In the genomic region with DNA sequence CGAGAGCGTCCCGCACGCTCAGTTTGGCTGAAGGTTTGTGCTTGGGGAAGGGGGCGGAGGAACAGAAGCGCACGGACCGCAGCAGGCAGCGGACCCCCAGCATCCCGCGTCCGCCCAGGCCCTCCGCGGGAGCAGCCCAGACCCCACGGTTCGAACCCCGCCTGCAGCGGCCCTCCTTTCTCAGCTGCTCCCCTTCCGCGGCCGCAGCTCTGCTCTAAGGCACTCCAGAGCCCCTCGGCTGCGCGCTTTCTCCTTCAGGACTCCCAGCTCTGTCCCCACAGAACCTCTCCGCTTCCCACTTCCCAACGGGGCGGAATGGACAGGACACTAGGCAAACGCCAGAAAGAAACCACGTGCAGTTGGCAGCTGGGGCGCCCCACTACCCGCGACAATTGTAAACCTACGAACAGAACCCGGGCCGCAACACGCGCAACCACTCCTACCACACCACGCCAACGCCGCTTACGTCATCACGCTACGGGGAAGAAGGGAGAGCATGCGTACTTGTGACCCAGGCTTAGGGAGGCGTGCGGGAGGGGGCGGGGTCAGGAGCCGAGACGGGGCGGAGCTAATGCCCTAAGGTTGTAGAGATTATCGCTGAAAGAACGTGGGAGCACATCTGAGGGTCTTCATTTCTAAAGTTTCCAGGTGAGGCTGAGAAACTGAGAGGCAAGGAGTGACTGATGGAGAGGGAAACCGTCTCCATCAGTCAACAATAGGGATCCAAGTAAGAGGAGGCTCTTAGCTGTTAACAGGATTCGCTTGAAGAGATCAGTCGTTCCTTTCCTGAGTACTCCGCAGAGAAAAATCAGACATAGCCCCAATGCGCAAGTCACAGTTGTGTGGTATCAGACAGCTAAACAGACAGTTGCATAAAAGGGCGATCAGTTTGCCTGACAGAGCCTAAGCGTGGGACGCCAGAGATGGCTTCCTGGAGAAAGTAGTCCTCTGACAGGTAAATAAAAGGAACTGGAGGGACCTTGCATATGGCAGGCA, we compare ENCODE assay signal across 8 cellular contexts. TPM values are rescaled to one million over a fixed set of nuclear protein-coding genes. Genes with fewer than 3 reads are reported as not detected.
A peak's percentile ranks its signal among the peaks of the same experiment; 100 is the strongest.
DNase-seq lines count a peak whose midpoint lies in the region; ATAC-seq and TF ChIP-seq lines count a peak whose summit lies in the region.

NARS2 (minus strand) TSS at position 479 of the 996 bp plus-strand sequence; CDS start at position 103, 376 bp downstream.

- DNase-seq in GM13976 (ENCODE audit: low spot score) (peak; percentile 94), NCI-H146 treated with DMSO at 0.1 percent for 48 hours (lab: John Stamatoyannopoulos, UW; ENCODE audit: unreplicated experiment) (peak; percentile 94), amniotic epithelial cell (ENCODE audit: low read depth) (peak; percentile 95), left cardiac atrium (peak; percentile 99), posterior vena cava (ENCODE audit: low spot score) (peak; percentile 99), upper lobe of right lung (peak; percentile 99)

- intact Hi-C loops in T-helper 1 cell treated with Interleukin-12 subunit alpha and Interleukin-12 subunit beta and Interleukin-4 antibody, amounts not matched to agents 30 ng/mL and 1 ng/mL, for 36 hours (cut with micrococcal nuclease): loop anchor here (1.0 to 5.0 kb wide), 11 partner anchors 10 to 1102 kb away; partner anchors contain the start of genes ALG8, CLNS1A, GAB2 and INTS4
- intact Hi-C loops in left cardiac atrium (cut with DNase I) (no loop called here), posterior vena cava (cut with DNase I) (no loop called here), upper lobe of right lung (cut with DNase I) (no loop called here)

- ATAC-seq in HG02870 (IDR thresholded peaks at IDR 0.05; ENCODE audit: unreplicated experiment): peak; percentile 88
- ATAC-seq in left cardiac atrium: peak; percentile 99 to 100
- ATAC-seq in upper lobe of right lung: peak; percentile 100

- TF ChIP-seq CTCF in GM13976 (IDR thresholded peaks at IDR 0.05; ENCODE audit: borderline replicate concordance, control extremely low read depth, extremely low read depth, insufficient read depth, missing control alignments) (no peak), upper lobe of right lung (IDR thresholded peaks at IDR 0.05) (no peak)

- H3K36me3 ChIP-seq in upper lobe of right lung: peaks cover 8% of the 10 kb centered on the region

- peaks cover 12% of the 10 kb centered on the region for H3K4me1 ChIP-seq in upper lobe of right lung

- peak within 1 kb of the TSS; percentile 93 for H3K4me3 ChIP-seq in upper lobe of right lung

- in situ Hi-C loops in GM13976 (cut with MboI; ENCODE audit: low sequenced_read_pairs, unreplicated experiment): no loop called here

- peak within 1 kb of the TSS; percentile 76 for H3K27ac ChIP-seq in upper lobe of right lung

- no peaks in the 10 kb centered on the region for H3K9me3 ChIP-seq in upper lobe of right lung

- no peaks in the 10 kb centered on the region for H3K27me3 ChIP-seq in upper lobe of right lung

RNA-seq across cellular contexts. Expression of gene NARS2, which starts in this region (rescaled TPM):
- 15.8 and 16.6 TPM in 2 replicates for total RNA-seq in T-helper 1 cell treated with Interleukin-12 subunit alpha and Interleukin-12 subunit beta and Interleukin-4 antibody, amounts not matched to agents 30 ng/mL and 1 ng/mL, for 36 hours
- total RNA-seq in left cardiac atrium (10 to 100 TPM; 11.2 to 11.8 TPM), posterior vena cava (10 to 100 TPM in 1 of 2 donors, 1 to 10 TPM in 1; 9.8 to 11.7 TPM), upper lobe of right lung (17.5 TPM)

Comparison
In these comparisons a context has a peak if more than half of its experiments do, and no peak if none do; other contexts are left out.
1. Peak in every context shown above with its lines: DNase-seq, ATAC-seq, H3K4me3 ChIP-seq and H3K27ac ChIP-seq.